ENCODE assay signal across 20 cellular contexts in the genomic region with DNA sequence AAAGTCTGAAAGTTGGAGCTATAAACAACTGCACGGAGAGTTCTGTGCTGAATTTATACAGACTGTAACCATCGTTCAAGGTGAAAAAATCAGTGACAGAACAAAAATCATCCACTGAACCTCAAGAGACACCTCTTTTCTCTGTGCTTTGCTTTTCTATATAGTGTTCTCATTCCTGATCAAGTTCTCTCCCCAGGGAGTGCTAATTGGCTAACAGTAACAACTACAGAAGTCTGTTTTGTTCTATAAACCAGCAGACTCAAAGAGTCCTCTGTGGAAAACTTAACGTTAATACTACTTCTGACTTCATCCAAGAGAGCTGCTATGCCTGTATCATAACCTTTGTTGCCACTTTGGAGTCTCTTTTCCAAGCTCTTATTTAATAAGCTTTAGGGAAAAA.
"Had no signal": no experiment of that assay in that cellular context is flagged by ENCODE, and none has a peak within 500 bp of the region (broad histone marks: within the 10 kb centered on the region; RNA-seq: fewer than 3 reads in every experiment).

No MANE protein-coding gene starts in this region.

- H3K36me3 Mint-ChIP-seq: naive thymus-derived CD8-positive, alpha-beta T cell; type B pancreatic cell had no signal

- H3K4me1 ChIP-seq: heart left ventricle, right atrium auricular region, suprapubic skin, thyroid gland had no signal

- H3K27ac ChIP-seq: coronary artery, heart left ventricle, ovary, right atrium auricular region, sigmoid colon, skin epidermis, suprapubic skin, thyroid gland had no signal

- H3K36me3 ChIP-seq: heart left ventricle, ovary, right atrium auricular region, sigmoid colon, stomach, suprapubic skin, thyroid gland had no signal

- H3K4me3 ChIP-seq: coronary artery, heart left ventricle, ovary, right atrium auricular region, sigmoid colon, skin epidermis, stomach, suprapubic skin, thyroid gland had no signal

- H3K27ac Mint-ChIP-seq: naive thymus-derived CD8-positive, alpha-beta T cell; type B pancreatic cell had no signal

- H3K4me3 Mint-ChIP-seq: naive thymus-derived CD8-positive, alpha-beta T cell; neural crest cell; type B pancreatic cell had no signal

- H3K9me3 ChIP-seq: heart left ventricle, ovary, right atrium auricular region, sigmoid colon, stomach, suprapubic skin, thyroid gland had no signal

- H3K27me3 ChIP-seq: heart left ventricle, ovary, right atrium auricular region, sigmoid colon, stomach, suprapubic skin, thyroid gland had no signal

- DNase-seq: effector CD4-positive, alpha-beta T cell; heart left ventricle; hippocampal formation; kidney glomerular epithelial cell; naive thymus-derived CD8-positive, alpha-beta T cell; nucleus accumbens; ovary; sigmoid colon; stimulated activated CD4-positive, alpha-beta T cell treated with anti-CD3 and anti-CD28 coated beads, Interleukin-2, amount 100 ng/mL, for 24 hours; stimulated activated naive CD4-positive, alpha-beta T cell; stomach; thyroid gland had no signal

- H3K4me1 Mint-ChIP-seq: naive thymus-derived CD8-positive, alpha-beta T cell; neural crest cell had no signal

- H3K27me3 Mint-ChIP-seq: naive thymus-derived CD8-positive, alpha-beta T cell; type B pancreatic cell had no signal

- FAIRE-seq: endometrium, urothelium cell line had no signal

- H3K9me3 Mint-ChIP-seq: neural crest cell, type B pancreatic cell had no signal
